In the genomic region with DNA sequence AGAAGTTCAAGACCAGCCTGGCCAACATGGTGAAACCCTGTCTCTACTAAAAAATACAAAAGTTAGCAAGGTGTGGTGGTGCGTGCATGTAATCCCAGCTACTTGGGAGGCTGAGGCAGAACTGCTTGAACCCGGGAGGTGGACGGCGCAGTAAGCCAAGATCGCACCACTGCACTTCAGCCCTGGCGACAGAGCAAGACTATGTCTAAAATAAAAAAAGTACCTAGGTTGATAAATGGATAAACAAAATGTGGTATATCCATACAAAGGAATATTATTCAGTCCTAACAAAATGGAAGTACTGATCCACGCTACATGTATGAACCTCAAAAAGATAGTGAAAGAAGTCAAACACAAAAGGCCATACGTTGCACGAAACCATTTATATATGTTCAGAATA, we compare ENCODE assay signal across 1 cellular context.
TF ChIP-seq lines count a peak whose summit lies in the region.

No MANE protein-coding gene starts in this region.

TF ChIP-seq in K562, 482 proteins besides CTCF, POLR2A, EP300 and RAD21 (continued from another document):
- TF ChIP-seq, protein P1, sequence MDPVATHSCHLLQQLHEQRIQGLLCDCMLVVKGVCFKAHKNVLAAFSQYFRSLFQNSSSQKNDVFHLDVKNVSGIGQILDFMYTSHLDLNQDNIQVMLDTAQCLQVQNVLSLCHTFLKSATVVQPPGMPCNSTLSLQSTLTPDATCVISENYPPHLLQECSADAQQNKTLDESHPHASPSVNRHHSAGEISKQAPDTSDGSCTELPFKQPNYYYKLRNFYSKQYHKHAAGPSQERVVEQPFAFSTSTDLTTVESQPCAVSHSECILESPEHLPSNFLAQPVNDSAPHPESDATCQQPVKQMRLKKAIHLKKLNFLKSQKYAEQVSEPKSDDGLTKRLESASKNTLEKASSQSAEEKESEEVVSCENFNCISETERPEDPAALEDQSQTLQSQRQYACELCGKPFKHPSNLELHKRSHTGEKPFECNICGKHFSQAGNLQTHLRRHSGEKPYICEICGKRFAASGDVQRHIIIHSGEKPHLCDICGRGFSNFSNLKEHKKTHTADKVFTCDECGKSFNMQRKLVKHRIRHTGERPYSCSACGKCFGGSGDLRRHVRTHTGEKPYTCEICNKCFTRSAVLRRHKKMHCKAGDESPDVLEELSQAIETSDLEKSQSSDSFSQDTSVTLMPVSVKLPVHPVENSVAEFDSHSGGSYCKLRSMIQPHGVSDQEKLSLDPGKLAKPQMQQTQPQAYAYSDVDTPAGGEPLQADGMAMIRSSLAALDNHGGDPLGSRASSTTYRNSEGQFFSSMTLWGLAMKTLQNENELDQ (CRISPR knock-in tag; IDR thresholded peaks at IDR 0.05; ENCODE audit: borderline replicate concordance) = no peak
- TF ChIP-seq JUND (IDR thresholded peaks at IDR 0.05; ENCODE audit: borderline replicate concordance, low read depth, low read length) (no peak), JUND (tag; IDR thresholded peaks at IDR 0.05; ENCODE audit: borderline replicate concordance, low read depth, low read length) (no peak), ZNF133 (CRISPR knock-in tag; IDR thresholded peaks at IDR 0.05) (no peak), CBX3 (IDR thresholded peaks at IDR 0.05; ENCODE audit: borderline replicate concordance in 1 of 2, low read length in 2 of 2) (peak in 1 of 2 experiments; percentile 17; a peak in 1 of 3 replicates), YBX1 (IDR thresholded peaks at IDR 0.05) (no peak)
- TF ChIP-seq, protein P2, sequence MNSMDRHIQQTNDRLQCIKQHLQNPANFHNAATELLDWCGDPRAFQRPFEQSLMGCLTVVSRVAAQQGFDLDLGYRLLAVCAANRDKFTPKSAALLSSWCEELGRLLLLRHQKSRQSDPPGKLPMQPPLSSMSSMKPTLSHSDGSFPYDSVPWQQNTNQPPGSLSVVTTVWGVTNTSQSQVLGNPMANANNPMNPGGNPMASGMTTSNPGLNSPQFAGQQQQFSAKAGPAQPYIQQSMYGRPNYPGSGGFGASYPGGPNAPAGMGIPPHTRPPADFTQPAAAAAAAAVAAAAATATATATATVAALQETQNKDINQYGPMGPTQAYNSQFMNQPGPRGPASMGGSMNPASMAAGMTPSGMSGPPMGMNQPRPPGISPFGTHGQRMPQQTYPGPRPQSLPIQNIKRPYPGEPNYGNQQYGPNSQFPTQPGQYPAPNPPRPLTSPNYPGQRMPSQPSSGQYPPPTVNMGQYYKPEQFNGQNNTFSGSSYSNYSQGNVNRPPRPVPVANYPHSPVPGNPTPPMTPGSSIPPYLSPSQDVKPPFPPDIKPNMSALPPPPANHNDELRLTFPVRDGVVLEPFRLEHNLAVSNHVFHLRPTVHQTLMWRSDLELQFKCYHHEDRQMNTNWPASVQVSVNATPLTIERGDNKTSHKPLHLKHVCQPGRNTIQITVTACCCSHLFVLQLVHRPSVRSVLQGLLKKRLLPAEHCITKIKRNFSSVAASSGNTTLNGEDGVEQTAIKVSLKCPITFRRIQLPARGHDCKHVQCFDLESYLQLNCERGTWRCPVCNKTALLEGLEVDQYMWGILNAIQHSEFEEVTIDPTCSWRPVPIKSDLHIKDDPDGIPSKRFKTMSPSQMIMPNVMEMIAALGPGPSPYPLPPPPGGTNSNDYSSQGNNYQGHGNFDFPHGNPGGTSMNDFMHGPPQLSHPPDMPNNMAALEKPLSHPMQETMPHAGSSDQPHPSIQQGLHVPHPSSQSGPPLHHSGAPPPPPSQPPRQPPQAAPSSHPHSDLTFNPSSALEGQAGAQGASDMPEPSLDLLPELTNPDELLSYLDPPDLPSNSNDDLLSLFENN (IDR thresholded peaks at IDR 0.05; ENCODE audit: low read depth in 2 of 2, low read length in 2 of 2) = no peak
